ENCODE assay signal across 1 cellular context in the genomic region with DNA sequence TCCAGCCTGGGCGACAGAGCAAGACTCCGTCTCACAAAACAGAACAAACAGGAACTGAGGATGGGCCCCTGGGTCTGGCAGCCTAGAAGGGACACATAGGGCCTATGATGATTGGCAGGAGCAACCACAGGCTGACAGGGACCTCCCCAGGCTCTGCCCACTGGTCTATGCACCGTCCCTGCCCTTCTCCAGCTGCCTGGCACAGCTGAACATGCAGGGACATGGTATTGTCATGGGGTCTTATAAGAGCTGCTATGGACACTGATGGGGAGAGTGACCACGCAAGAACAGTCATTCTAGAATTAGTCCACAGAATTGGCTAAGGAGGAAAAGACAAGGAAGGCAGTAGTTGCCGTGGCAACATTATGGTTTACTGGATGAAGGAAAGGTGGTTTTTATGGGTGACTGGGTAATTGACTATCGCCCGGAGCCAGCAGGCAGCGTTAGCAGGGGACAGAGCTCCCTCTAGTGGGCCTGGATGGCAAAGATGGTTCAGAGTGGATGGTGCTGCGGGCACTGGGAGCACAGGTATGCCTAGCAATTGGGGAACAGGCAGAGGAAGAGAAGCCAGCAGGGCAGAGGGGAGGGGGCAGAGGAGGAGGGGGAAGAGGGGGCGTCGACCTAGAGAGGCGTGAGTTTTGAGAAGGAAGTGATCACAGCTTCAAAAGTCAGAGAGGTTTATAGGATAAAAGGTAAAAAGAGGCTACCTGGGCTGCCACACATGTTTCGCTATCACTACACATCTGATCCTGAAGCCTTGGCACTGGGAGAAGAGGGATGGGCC.
TF ChIP-seq lines count a peak whose summit lies in the region.

No MANE protein-coding gene starts in this region.

TF ChIP-seq in HepG2, 621 proteins besides CTCF, POLR2A, EP300 and RAD21 (continued from another document and continues in another):
- no peak for TF ChIP-seq MEIS1 (CRISPR knock-in tag; IDR thresholded peaks at IDR 0.05; ENCODE audit: borderline replicate concordance)
- TF ChIP-seq, protein P1, sequence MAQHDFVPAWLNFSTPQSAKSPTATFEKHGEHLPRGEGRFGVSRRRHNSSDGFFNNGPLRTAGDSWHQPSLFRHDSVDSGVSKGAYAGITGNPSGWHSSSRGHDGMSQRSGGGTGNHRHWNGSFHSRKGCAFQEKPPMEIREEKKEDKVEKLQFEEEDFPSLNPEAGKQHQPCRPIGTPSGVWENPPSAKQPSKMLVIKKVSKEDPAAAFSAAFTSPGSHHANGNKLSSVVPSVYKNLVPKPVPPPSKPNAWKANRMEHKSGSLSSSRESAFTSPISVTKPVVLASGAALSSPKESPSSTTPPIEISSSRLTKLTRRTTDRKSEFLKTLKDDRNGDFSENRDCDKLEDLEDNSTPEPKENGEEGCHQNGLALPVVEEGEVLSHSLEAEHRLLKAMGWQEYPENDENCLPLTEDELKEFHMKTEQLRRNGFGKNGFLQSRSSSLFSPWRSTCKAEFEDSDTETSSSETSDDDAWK (CRISPR knock-in tag; IDR thresholded peaks at IDR 0.05): no peak
- TF ChIP-seq ZKSCAN5 (CRISPR knock-in tag; IDR thresholded peaks at IDR 0.05): no peak
- TF ChIP-seq GABPB1 (CRISPR knock-in tag; IDR thresholded peaks at IDR 0.05): no peak
- 0 out of 2 replicates have a peak, but pooled peaks have one; percentile 35 for TF ChIP-seq SMAD3 (CRISPR knock-in tag; IDR thresholded peaks at IDR 0.05)
- no peak for TF ChIP-seq CAMTA2 (CRISPR knock-in tag; IDR thresholded peaks at IDR 0.05; ENCODE audit: borderline replicate concordance)
- no peak for TF ChIP-seq RCOR2 (CRISPR knock-in tag; IDR thresholded peaks at IDR 0.05)
- TF ChIP-seq NFATC3 (CRISPR knock-in tag; IDR thresholded peaks at IDR 0.05): no peak
- peak; percentile 94 for TF ChIP-seq ZNF441 (CRISPR knock-in tag; IDR thresholded peaks at IDR 0.05; ENCODE audit: borderline replicate concordance)
- no peak for TF ChIP-seq POGZ (CRISPR knock-in tag; IDR thresholded peaks at IDR 0.05)
- no peak for TF ChIP-seq ZNF644 (CRISPR knock-in tag; IDR thresholded peaks at IDR 0.05; ENCODE audit: low read depth)
- no peak for TF ChIP-seq ZNF33A (CRISPR knock-in tag; IDR thresholded peaks at IDR 0.05; ENCODE audit: borderline replicate concordance)
- TF ChIP-seq TBP (CRISPR knock-in tag; IDR thresholded peaks at IDR 0.05): no peak
- TF ChIP-seq, protein P2, sequence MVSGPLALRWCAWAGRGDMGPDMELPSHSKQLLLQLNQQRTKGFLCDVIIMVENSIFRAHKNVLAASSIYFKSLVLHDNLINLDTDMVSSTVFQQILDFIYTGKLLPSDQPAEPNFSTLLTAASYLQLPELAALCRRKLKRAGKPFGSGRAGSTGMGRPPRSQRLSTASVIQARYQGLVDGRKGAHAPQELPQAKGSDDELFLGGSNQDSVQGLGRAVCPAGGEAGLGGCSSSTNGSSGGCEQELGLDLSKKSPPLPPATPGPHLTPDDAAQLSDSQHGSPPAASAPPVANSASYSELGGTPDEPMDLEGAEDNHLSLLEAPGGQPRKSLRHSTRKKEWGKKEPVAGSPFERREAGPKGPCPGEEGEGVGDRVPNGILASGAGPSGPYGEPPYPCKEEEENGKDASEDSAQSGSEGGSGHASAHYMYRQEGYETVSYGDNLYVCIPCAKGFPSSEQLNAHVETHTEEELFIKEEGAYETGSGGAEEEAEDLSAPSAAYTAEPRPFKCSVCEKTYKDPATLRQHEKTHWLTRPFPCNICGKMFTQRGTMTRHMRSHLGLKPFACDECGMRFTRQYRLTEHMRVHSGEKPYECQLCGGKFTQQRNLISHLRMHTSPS (CRISPR knock-in tag; IDR thresholded peaks at IDR 0.05; ENCODE audit: low read depth): no peak
- TF ChIP-seq ZEB1 (IDR thresholded peaks at IDR 0.05; ENCODE audit: insufficient replicate concordance, low read depth): no peak
- TF ChIP-seq CEBPG (CRISPR knock-in tag; IDR thresholded peaks at IDR 0.05): no peak
- no peak for TF ChIP-seq KMT2B (CRISPR knock-in tag; IDR thresholded peaks at IDR 0.05)
- peak; percentile 47; the same call in 1 of the 2 replicates for TF ChIP-seq GATAD2A (CRISPR knock-in tag; IDR thresholded peaks at IDR 0.05)
- no peak for TF ChIP-seq CENPT (CRISPR knock-in tag; IDR thresholded peaks at IDR 0.05; ENCODE audit: low read depth)
- no peak for TF ChIP-seq ZNF703 (CRISPR knock-in tag; IDR thresholded peaks at IDR 0.05; ENCODE audit: borderline replicate concordance)
- TF ChIP-seq PTBP1 (IDR thresholded peaks at IDR 0.05; ENCODE audit: low read depth, low read length, poor library complexity, severe bottlenecking): no peak
- TF ChIP-seq ZNF207 (IDR thresholded peaks at IDR 0.05; ENCODE audit: borderline replicate concordance): no peak
- TF ChIP-seq, protein P3, sequence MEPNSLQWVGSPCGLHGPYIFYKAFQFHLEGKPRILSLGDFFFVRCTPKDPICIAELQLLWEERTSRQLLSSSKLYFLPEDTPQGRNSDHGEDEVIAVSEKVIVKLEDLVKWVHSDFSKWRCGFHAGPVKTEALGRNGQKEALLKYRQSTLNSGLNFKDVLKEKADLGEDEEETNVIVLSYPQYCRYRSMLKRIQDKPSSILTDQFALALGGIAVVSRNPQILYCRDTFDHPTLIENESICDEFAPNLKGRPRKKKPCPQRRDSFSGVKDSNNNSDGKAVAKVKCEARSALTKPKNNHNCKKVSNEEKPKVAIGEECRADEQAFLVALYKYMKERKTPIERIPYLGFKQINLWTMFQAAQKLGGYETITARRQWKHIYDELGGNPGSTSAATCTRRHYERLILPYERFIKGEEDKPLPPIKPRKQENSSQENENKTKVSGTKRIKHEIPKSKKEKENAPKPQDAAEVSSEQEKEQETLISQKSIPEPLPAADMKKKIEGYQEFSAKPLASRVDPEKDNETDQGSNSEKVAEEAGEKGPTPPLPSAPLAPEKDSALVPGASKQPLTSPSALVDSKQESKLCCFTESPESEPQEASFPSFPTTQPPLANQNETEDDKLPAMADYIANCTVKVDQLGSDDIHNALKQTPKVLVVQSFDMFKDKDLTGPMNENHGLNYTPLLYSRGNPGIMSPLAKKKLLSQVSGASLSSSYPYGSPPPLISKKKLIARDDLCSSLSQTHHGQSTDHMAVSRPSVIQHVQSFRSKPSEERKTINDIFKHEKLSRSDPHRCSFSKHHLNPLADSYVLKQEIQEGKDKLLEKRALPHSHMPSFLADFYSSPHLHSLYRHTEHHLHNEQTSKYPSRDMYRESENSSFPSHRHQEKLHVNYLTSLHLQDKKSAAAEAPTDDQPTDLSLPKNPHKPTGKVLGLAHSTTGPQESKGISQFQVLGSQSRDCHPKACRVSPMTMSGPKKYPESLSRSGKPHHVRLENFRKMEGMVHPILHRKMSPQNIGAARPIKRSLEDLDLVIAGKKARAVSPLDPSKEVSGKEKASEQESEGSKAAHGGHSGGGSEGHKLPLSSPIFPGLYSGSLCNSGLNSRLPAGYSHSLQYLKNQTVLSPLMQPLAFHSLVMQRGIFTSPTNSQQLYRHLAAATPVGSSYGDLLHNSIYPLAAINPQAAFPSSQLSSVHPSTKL (CRISPR knock-in tag; IDR thresholded peaks at IDR 0.05): no peak
- TF ChIP-seq, protein P4, sequence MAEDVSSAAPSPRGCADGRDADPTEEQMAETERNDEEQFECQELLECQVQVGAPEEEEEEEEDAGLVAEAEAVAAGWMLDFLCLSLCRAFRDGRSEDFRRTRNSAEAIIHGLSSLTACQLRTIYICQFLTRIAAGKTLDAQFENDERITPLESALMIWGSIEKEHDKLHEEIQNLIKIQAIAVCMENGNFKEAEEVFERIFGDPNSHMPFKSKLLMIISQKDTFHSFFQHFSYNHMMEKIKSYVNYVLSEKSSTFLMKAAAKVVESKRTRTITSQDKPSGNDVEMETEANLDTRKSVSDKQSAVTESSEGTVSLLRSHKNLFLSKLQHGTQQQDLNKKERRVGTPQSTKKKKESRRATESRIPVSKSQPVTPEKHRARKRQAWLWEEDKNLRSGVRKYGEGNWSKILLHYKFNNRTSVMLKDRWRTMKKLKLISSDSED (CRISPR knock-in tag; IDR thresholded peaks at IDR 0.05): no peak
- TF ChIP-seq DMAP1 (CRISPR knock-in tag; IDR thresholded peaks at IDR 0.05): no peak
- no peak for TF ChIP-seq ZNF766 (CRISPR knock-in tag; IDR thresholded peaks at IDR 0.05; ENCODE audit: borderline replicate concordance)
- TF ChIP-seq, protein P5, sequence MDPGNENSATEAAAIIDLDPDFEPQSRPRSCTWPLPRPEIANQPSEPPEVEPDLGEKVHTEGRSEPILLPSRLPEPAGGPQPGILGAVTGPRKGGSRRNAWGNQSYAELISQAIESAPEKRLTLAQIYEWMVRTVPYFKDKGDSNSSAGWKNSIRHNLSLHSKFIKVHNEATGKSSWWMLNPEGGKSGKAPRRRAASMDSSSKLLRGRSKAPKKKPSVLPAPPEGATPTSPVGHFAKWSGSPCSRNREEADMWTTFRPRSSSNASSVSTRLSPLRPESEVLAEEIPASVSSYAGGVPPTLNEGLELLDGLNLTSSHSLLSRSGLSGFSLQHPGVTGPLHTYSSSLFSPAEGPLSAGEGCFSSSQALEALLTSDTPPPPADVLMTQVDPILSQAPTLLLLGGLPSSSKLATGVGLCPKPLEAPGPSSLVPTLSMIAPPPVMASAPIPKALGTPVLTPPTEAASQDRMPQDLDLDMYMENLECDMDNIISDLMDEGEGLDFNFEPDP (CRISPR knock-in tag; conservative IDR thresholded peaks at IDR 0.05): no peak
- TF ChIP-seq, protein P6, sequence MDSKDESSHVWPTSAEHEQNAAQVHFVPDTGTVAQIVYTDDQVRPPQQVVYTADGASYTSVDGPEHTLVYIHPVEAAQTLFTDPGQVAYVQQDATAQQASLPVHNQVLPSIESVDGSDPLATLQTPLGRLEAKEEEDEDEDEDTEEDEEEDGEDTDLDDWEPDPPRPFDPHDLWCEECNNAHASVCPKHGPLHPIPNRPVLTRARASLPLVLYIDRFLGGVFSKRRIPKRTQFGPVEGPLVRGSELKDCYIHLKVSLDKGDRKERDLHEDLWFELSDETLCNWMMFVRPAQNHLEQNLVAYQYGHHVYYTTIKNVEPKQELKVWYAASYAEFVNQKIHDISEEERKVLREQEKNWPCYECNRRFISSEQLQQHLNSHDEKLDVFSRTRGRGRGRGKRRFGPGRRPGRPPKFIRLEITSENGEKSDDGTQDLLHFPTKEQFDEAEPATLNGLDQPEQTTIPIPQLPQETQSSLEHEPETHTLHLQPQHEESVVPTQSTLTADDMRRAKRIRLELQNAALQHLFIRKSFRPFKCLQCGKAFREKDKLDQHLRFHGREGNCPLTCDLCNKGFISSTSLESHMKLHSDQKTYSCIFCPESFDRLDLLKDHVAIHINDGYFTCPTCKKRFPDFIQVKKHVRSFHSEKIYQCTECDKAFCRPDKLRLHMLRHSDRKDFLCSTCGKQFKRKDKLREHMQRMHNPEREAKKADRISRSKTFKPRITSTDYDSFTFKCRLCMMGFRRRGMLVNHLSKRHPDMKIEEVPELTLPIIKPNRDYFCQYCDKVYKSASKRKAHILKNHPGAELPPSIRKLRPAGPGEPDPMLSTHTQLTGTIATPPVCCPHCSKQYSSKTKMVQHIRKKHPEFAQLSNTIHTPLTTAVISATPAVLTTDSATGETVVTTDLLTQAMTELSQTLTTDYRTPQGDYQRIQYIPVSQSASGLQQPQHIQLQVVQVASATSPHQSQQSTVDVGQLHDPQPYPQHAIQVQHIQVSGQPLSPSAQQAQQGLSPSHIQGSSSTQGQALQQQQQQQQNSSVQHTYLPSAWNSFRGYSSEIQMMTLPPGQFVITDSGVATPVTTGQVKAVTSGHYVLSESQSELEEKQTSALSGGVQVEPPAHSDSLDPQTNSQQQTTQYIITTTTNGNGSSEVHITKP (CRISPR knock-in tag; IDR thresholded peaks at IDR 0.05; ENCODE audit: low read depth): no peak
- no peak for TF ChIP-seq YEATS4 (CRISPR knock-in tag; IDR thresholded peaks at IDR 0.05; ENCODE audit: borderline replicate concordance)
- TF ChIP-seq, protein P7, sequence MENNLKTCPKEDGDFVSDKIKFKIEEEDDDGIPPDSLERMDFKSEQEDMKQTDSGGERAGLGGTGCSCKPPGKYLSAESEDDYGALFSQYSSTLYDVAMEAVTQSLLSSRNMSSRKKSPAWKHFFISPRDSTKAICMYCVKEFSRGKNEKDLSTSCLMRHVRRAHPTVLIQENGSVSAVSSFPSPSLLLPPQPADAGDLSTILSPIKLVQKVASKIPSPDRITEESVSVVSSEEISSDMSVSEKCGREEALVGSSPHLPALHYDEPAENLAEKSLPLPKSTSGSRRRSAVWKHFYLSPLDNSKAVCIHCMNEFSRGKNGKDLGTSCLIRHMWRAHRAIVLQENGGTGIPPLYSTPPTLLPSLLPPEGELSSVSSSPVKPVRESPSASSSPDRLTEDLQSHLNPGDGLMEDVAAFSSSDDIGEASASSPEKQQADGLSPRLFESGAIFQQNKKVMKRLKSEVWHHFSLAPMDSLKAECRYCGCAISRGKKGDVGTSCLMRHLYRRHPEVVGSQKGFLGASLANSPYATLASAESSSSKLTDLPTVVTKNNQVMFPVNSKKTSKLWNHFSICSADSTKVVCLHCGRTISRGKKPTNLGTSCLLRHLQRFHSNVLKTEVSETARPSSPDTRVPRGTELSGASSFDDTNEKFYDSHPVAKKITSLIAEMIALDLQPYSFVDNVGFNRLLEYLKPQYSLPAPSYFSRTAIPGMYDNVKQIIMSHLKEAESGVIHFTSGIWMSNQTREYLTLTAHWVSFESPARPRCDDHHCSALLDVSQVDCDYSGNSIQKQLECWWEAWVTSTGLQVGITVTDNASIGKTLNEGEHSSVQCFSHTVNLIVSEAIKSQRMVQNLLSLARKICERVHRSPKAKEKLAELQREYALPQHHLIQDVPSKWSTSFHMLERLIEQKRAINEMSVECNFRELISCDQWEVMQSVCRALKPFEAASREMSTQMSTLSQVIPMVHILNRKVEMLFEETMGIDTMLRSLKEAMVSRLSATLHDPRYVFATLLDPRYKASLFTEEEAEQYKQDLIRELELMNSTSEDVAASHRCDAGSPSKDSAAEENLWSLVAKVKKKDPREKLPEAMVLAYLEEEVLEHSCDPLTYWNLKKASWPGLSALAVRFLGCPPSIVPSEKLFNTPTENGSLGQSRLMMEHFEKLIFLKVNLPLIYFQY (CRISPR knock-in tag; IDR thresholded peaks at IDR 0.05; ENCODE audit: borderline replicate concordance): no peak
- TF ChIP-seq KLF16 (CRISPR knock-in tag; IDR thresholded peaks at IDR 0.05): no peak
- no peak for TF ChIP-seq ATRX (CRISPR knock-in tag; IDR thresholded peaks at IDR 0.05; ENCODE audit: borderline replicate concordance)
- no peak for TF ChIP-seq SAP130 (CRISPR knock-in tag; IDR thresholded peaks at IDR 0.05; ENCODE audit: low read depth)
- TF ChIP-seq ZNF432 (CRISPR knock-in tag; IDR thresholded peaks at IDR 0.05; ENCODE audit: borderline replicate concordance): no peak
- TF ChIP-seq, protein P8, sequence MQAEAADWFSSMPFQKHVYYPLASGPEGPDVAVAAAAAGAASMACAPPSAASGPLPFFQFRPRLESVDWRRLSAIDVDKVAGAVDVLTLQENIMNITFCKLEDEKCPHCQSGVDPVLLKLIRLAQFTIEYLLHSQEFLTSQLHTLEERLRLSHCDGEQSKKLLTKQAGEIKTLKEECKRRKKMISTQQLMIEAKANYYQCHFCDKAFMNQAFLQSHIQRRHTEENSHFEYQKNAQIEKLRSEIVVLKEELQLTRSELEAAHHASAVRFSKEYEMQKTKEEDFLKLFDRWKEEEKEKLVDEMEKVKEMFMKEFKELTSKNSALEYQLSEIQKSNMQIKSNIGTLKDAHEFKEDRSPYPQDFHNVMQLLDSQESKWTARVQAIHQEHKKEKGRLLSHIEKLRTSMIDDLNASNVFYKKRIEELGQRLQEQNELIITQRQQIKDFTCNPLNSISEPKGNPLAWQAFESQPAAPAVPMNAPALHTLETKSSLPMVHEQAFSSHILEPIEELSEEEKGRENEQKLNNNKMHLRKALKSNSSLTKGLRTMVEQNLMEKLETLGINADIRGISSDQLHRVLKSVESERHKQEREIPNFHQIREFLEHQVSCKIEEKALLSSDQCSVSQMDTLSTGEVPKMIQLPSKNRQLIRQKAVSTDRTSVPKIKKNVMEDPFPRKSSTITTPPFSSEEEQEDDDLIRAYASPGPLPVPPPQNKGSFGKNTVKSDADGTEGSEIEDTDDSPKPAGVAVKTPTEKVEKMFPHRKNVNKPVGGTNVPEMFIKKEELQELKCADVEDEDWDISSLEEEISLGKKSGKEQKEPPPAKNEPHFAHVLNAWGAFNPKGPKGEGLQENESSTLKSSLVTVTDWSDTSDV (CRISPR knock-in tag; IDR thresholded peaks at IDR 0.05): no peak
- no peak for TF ChIP-seq TRIM24 (CRISPR knock-in tag; IDR thresholded peaks at IDR 0.05)
